ENCODE assay signal across 9 cellular contexts in the genomic region with DNA sequence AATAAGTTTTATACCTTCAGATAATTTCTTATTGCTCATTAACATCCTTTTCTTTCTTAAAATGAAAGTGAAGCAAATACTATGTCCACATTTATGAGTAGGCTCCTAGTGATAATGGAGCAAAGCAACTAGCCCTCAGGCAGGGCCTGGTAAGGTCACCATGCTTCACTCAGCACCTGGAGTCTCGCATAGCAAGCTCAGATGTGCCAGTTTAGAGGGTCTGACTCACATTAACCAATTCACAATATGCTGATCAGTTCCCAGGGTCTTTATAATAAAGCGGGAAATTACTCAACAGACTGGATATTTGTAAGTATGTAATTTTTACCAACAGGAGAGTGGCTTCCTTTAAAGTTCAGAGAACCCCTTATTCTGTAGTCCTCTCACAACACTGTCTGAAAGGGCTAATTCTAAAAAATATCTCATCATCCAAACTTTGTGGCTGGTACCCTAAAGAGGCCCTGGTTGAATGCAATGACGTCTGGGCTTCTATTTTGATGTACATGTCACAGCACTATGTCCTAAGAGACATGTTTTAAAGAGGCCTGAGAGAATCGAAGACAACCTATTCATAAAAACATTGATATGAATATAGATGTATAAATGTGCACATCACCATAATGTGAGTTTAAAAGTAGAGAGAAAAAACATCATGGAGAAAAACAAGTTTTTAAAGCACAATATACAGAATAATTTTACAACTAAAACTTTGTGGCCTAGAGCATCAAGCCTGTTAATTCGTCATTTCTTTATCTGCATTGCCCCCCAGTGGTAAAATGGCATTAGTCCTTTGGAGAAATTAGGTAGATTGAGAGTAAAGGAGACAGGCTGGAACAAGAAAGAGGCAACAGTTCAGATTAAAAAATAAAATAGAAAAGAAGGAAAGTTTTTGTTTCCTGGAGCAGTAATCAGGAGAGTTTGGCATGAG. TPM values are rescaled to one million over a fixed set of nuclear protein-coding genes. Genes with fewer than 3 reads are reported as not detected.
DNase-seq lines count a peak whose midpoint lies in the region; ATAC-seq and TF ChIP-seq lines count a peak whose summit lies in the region.
"Had no signal": no experiment of that assay in that cellular context is flagged by ENCODE, and none has a peak within 500 bp of the region (broad histone marks: within the 10 kb centered on the region; RNA-seq: fewer than 3 reads in every experiment).

No MANE protein-coding gene starts in this region.

- no peaks in the 10 kb centered on the region for H4K20me1 ChIP-seq in PC-9 (ENCODE audit: insufficient read depth)

- TF ChIP-seq CTCF in AG04450 (IDR thresholded peaks at IDR 0.05; ENCODE audit: low read depth, low read length) (peak; percentile 66), GM06990 (IDR thresholded peaks at IDR 0.05; ENCODE audit: insufficient read depth, low read length, poor library complexity, severe bottlenecking) (peak; percentile 51), PC-9 (conservative IDR thresholded peaks at IDR 0.05) (peak; percentile 79)

- H3K79me1 ChIP-seq in mesenchymal stem cell (replicated peaks; ENCODE audit: low read length, poor library complexity, severe bottlenecking): no peaks in the 10 kb centered on the region

- H3K36me3 ChIP-seq in GM06990 (ENCODE audit: control insufficient read depth, insufficient read depth, low read length) (no peaks in the 10 kb centered on the region), PC-9 (ENCODE audit: low read depth) (no peaks in the 10 kb centered on the region), mesenchymal stem cell (ENCODE audit: control insufficient read depth in 1 of 2, insufficient read depth in 2 of 2, low read depth in 1 of 2, low read length in 2 of 2) (no peaks in the 10 kb centered on the region)

- no peak overlapping the region for H2AK5ac ChIP-seq in mesenchymal stem cell (ENCODE audit: low read length, severe bottlenecking)

- no peak overlapping the region for H2BK12ac ChIP-seq in mesenchymal stem cell (ENCODE audit: low read length in 2 of 2)

- H3K27me3 ChIP-seq in AG04450 (ENCODE audit: control insufficient read depth, insufficient read depth, low read length): peaks cover 3% of the 10 kb centered on the region
- no peaks in the 10 kb centered on the region for H3K27me3 ChIP-seq in GM06990 (replicated peaks; ENCODE audit: control insufficient read depth, insufficient read depth, low read length)
- H3K27me3 ChIP-seq in PC-9 (ENCODE audit: insufficient read depth, low read depth): no peaks in the 10 kb centered on the region
- H3K27me3 ChIP-seq in mesenchymal stem cell (ENCODE audit: control insufficient read depth in 1 of 2, insufficient read depth in 1 of 2, low read length in 2 of 2): no peaks in the 10 kb centered on the region

- H2AFZ ChIP-seq in PC-9 (no peak overlapping the region; the same call in 1 of the 2 replicates), mesenchymal stem cell (ENCODE audit: low read depth, low read length) (no peak overlapping the region)

- H3K27ac ChIP-seq in AG04450 (ENCODE audit: low read depth, low read length): no peak overlapping the region
- H3K27ac ChIP-seq in PC-9: no peak overlapping the region
- H3K27ac ChIP-seq in mesenchymal stem cell (ENCODE audit: low read length, poor library complexity, severe bottlenecking): no peak overlapping the region

- H3K9me2 ChIP-seq in PC-9 (ENCODE audit: insufficient read depth): no peaks in the 10 kb centered on the region

- CTCF ChIA-PET in AG04450 (lab: Charles Lee): interaction anchor here (0.6 to 4.5 kb wide), 14 partner anchors 8 to 692 kb away, joined by 3 to 42 read pairs (median 4); no protein-coding TSS in a partner anchor
- CTCF ChIA-PET in PC-9 (lab: Charles Lee): no interaction called here

- no peak overlapping the region for H3K14ac ChIP-seq in mesenchymal stem cell (ENCODE audit: low read length in 2 of 2)

- no peak overlapping the region for H3K23ac ChIP-seq in mesenchymal stem cell (ENCODE audit: low read length in 2 of 2)

- no peaks in the 10 kb centered on the region for H3K79me2 ChIP-seq in PC-9 (ENCODE audit: low read depth)

- no peak overlapping the region for H3K9ac ChIP-seq in mesenchymal stem cell (ENCODE audit: low read length)

- POLR2A ChIA-PET in AG04450 (lab: Yijun Ruan, JAX) (no interaction called here), PC-9 (lab: Charles Lee; ENCODE audit: unreplicated experiment) (no interaction called here)

- no peak overlapping the region for H2BK15ac ChIP-seq in mesenchymal stem cell (ENCODE audit: low read depth, poor library complexity, severe bottlenecking)

- no peak overlapping the region for H4K8ac ChIP-seq in mesenchymal stem cell (ENCODE audit: low read length)

- H3K4me3 ChIP-seq in AG04450 (ENCODE audit: low read depth, low read length) (no peak overlapping the region), GM06990 (replicated peaks; ENCODE audit: low read depth, low read length) (no peak overlapping the region), PC-9 (no peak overlapping the region), mesenchymal stem cell (ENCODE audit: insufficient read depth in 1 of 2, low read depth in 1 of 2, low read length in 2 of 2) (no peak overlapping the region)

- H3K9me3 ChIP-seq in AG04450 (ENCODE audit: control insufficient read depth, insufficient read depth, low read length) (no peaks in the 10 kb centered on the region), PC-9 (ENCODE audit: insufficient read depth, low read depth) (no peaks in the 10 kb centered on the region), mesenchymal stem cell (ENCODE audit: control insufficient read depth, low read length) (no peaks in the 10 kb centered on the region)

- H3K4me2 ChIP-seq in PC-9: no peak overlapping the region
- H3K4me2 ChIP-seq in mesenchymal stem cell (ENCODE audit: low read length, poor library complexity, severe bottlenecking): no peak overlapping the region

- 61% methylated on average over 2 of the region's 5 CpGs for WGBS in mesenchymal stem cell

- peak; percentile 63 for ATAC-seq in HG03442 (IDR thresholded peaks at IDR 0.05; ENCODE audit: unreplicated experiment)
- ATAC-seq in GM19452 (IDR thresholded peaks at IDR 0.05; ENCODE audit: unreplicated experiment): no peak
- ATAC-seq in GM19455 (IDR thresholded peaks at IDR 0.05; ENCODE audit: unreplicated experiment): no peak

- H2BK120ac ChIP-seq in mesenchymal stem cell (ENCODE audit: low read depth, low read length): peak overlapping the region; percentile 11

- DNase-seq in AG04450 (ENCODE audit: low read depth, low spot score) (no peak), GM06990 (ENCODE audit: extremely low read depth, insufficient read length) (no peak), PC-9 (peak in 1 of 2 experiments; percentile 6), cerebellar cortex (ENCODE audit: low spot score) (peak; percentile 43), mesenchymal stem cell (peak; percentile 68)

- H4K91ac ChIP-seq in mesenchymal stem cell (ENCODE audit: low read length): no peak overlapping the region

- H3K18ac ChIP-seq in mesenchymal stem cell (ENCODE audit: low read depth in 1 of 2, low read length in 2 of 2): no peak overlapping the region

- intact Hi-C loops in PC-9 (cut with micrococcal nuclease; ENCODE audit: unreplicated experiment): loop anchor here (1.0 to 10.0 kb wide), 3 partner anchors 266 to 676 kb away; no protein-coding TSS in a partner anchor

- H2BK5ac ChIP-seq in mesenchymal stem cell (ENCODE audit: low read depth, low read length, poor library complexity, severe bottlenecking): no peak overlapping the region

- H3K4me1 ChIP-seq in PC-9 (replicated peaks; ENCODE audit: insufficient read depth): no peaks in the 10 kb centered on the region
- H3K4me1 ChIP-seq in mesenchymal stem cell (ENCODE audit: control insufficient read depth, insufficient read depth, low read depth, low read length): no peaks in the 10 kb centered on the region

- no peak overlapping the region for H3K4ac ChIP-seq in mesenchymal stem cell (ENCODE audit: low read depth in 1 of 2, low read length in 2 of 2)

- BruUV-seq in PC-9 (replicated peaks; lab: Mats Ljungman, UMichigan): no TSS peak

- no peaks in the 10 kb centered on the region for H3F3A ChIP-seq in PC-9 (ENCODE audit: insufficient read depth, low read depth)

RNA-seq across cellular contexts. Expression of gene IL21, which starts 44.3 kb away (rescaled TPM):
- not detected in 2 replicates for polyA plus RNA-seq in AG04450 (2011; rRNA removed)
- not detected in 2 replicates for polyA minus RNA-seq in AG04450 (2011; rRNA and poly(A)+ RNA removed)
- not detected in 2 replicates for total RNA-seq in PC-9 (2021)
- not detected for polyA plus RNA-seq in mesenchymal stem cell (2013, experiment 1 of 2)
- not detected for polyA plus RNA-seq in mesenchymal stem cell (2013, experiment 2 of 2)
- total RNA-seq: mononuclear cell had no signal

Comparison
In these comparisons a context has a peak if more than half of its experiments do, and no peak if none do; other contexts are left out.
1. DNase-seq: peak in cerebellar cortex (single experiment) and mesenchymal stem cell (single experiment); none in AG04450 (single experiment) and GM06990 (single experiment).
2. Peak in every context shown above with its lines, with median percentiles within 50 percentile points of each other: CTCF ChIP-seq.